ENCODE assay signal across 8 cellular contexts in the genomic region with DNA sequence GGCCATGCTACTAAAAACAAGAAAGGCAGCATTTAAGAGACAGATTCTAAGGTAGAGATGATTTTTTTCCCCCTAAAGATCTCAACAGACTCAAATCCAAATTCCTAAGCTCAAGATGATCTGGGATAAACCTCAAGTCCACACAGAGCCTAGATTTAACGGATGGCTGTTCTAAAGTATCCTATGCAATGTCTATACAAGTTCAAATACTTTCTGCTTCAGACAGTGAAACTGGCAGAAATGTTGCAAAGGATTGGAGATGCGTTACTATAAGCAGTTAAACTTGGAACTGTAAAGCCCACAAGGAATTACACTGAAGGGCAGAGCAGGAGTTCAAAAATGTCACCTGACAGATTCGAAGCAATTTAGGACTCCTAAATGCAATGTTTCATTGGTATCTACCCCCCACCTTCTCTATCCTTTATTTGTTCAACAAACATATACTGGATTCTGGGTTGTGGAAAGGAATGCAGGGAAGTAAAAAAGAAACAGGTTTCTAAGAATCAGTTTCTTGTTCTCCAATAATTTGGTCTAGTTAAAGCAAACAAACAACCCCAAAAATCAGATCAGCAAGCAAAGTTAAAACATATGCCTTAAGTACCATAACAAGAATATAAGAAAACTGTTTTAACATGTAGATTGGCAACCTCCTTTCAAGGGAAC. TPM values are rescaled to one million over a fixed set of nuclear protein-coding genes. Genes with fewer than 3 reads are reported as not detected.
DNase-seq lines count a peak whose midpoint lies in the region; ATAC-seq and TF ChIP-seq lines count a peak whose summit lies in the region.

No MANE protein-coding gene starts in this region.

- no peak overlapping the region for H2AFZ ChIP-seq in HCT116 (ENCODE audit: low read depth, low read length, poor library complexity, severe bottlenecking)

- no peak for TF ChIP-seq CTCF in HCT116 (IDR thresholded peaks at IDR 0.05 in 2 of 3, conservative IDR thresholded peaks at IDR 0.05 in 1 of 3; ENCODE audit: borderline replicate concordance in 1 of 3, insufficient read depth in 1 of 3, low read depth in 2 of 3, low read length in 2 of 3)

- ATAC-seq in HCT116, result no peak
- ATAC-seq in activated naive CD8-positive, alpha-beta T cell treated with anti-CD3 and anti-CD28 coated beads, Interleukin-2, amount 50 U/mL, for 24 hours, result no peak
- ATAC-seq in GM18505 (IDR thresholded peaks at IDR 0.05; ENCODE audit: unreplicated experiment), result no peak
- ATAC-seq in HG03571 (IDR thresholded peaks at IDR 0.05; ENCODE audit: unreplicated experiment), result no peak

- H3K4me3 ChIP-seq in HCT116 (replicated peaks in 1 of 2; ENCODE audit: low read depth in 1 of 2, low read length in 2 of 2) (no peak overlapping the region), iPS-11a (ENCODE audit: low read depth, low read length) (peak overlapping the region; percentile 84), skeletal muscle satellite cell (ENCODE audit: low read length) (peak overlapping the region; percentile 90)

- BruUV-seq in HCT116 (replicated peaks; lab: Mats Ljungman, UMichigan), result TSS peak; percentile 47

- H3K9me3 ChIP-seq in HCT116 (ENCODE audit: control insufficient read depth in 1 of 2, insufficient read depth in 1 of 2, low read depth in 1 of 2, low read length in 2 of 2) (no peaks in the 10 kb centered on the region), skeletal muscle satellite cell (replicated peaks; ENCODE audit: low read length) (no peaks in the 10 kb centered on the region)

- H3K9me3 Mint-ChIP-seq in activated naive CD8-positive, alpha-beta T cell treated with anti-CD3 and anti-CD28 coated beads, Interleukin-2, amount 50 U/mL, for 24 hours, result no peaks in the 10 kb centered on the region

- RAD21 ChIA-PET in HCT116 (lab: Charles Lee; ENCODE audit: low non-redundant PET in 1 of 2, low total read pairs in 2 of 2, uncharacterized antibody in 2 of 2, unreplicated experiment in 2 of 2), result interaction anchor here in 1 of 2 experiments (0.6 kb wide), 1 partner anchor 88 kb away, joined by 3 read pairs; no protein-coding TSS in a partner anchor

- peaks cover 5 to 20% of the 10 kb centered on the region in 2 experiments; a peak in 3 of 4 replicates for H3K4me1 ChIP-seq in HCT116 (ENCODE audit: control insufficient read depth in 1 of 2, insufficient read depth in 2 of 2, low read length in 2 of 2)
- peaks cover 20% of the 10 kb centered on the region for H3K4me1 ChIP-seq in skeletal muscle satellite cell (ENCODE audit: control insufficient read depth, insufficient read depth, low read length)

- peak overlapping the region; percentile 86 for H3K4me3 Mint-ChIP-seq in activated naive CD8-positive, alpha-beta T cell treated with anti-CD3 and anti-CD28 coated beads, Interleukin-2, amount 50 U/mL, for 24 hours

- no peak overlapping the region for H3K9ac ChIP-seq in HCT116 (ENCODE audit: low read length)
- peak overlapping the region; percentile 89 for H3K9ac ChIP-seq in skeletal muscle satellite cell (ENCODE audit: low read depth, low read length)

- H3K36me3 Mint-ChIP-seq in activated naive CD8-positive, alpha-beta T cell treated with anti-CD3 and anti-CD28 coated beads, Interleukin-2, amount 50 U/mL, for 24 hours (ENCODE audit: low read depth), result no peaks in the 10 kb centered on the region

- no peaks in the 10 kb centered on the region for H3K36me3 ChIP-seq in HCT116 (ENCODE audit: control insufficient read depth in 1 of 2, insufficient read depth in 2 of 2, low read length in 2 of 2)
- no peaks in the 10 kb centered on the region for H3K36me3 ChIP-seq in skeletal muscle satellite cell (ENCODE audit: insufficient read depth, low read length)

- TF ChIP-seq RAD21 in HCT116 (IDR thresholded peaks at IDR 0.05; ENCODE audit: low read depth), result no peak

- no peak overlapping the region for H3K27ac Mint-ChIP-seq in activated naive CD8-positive, alpha-beta T cell treated with anti-CD3 and anti-CD28 coated beads, Interleukin-2, amount 50 U/mL, for 24 hours

- H3K27me3 ChIP-seq in HCT116 (ENCODE audit: insufficient read depth, low read length) (no peaks in the 10 kb centered on the region), skeletal muscle satellite cell (ENCODE audit: control insufficient read depth, insufficient read depth, low read length) (no peaks in the 10 kb centered on the region)

- DNase-seq in HCT116 (ENCODE audit: low read depth, low spot score), result no peak
- no peak for DNase-seq in activated naive CD8-positive, alpha-beta T cell treated with anti-CD3 and anti-CD28 coated beads, Interleukin-2, amount 50 U/mL, for 24 hours
- DNase-seq in NCI-H2029 (lab: John Stamatoyannopoulos, UW), result no peak
- DNase-seq in HPDE6-E6E7 (ENCODE audit: extremely low spot score), result no peak

- CTCF ChIA-PET in HCT116 (lab: Charles Lee), result interaction anchor here (0.9 kb wide), 1 partner anchor 157 kb away, joined by 3 read pairs; no protein-coding TSS in a partner anchor

- TF ChIP-seq POLR2A in HCT116 (IDR thresholded peaks at IDR 0.05; ENCODE audit: borderline replicate concordance, extremely low read depth, insufficient read depth, insufficient read length) (no peak), GM18505 (IDR thresholded peaks at IDR 0.05; ENCODE audit: borderline replicate concordance, extremely low read depth, insufficient read depth, insufficient read length) (no peak)

- intact Hi-C loops in HCT116 (cut with micrococcal nuclease), result no loop called here

- peaks cover 31% of the 10 kb centered on the region for H3K4me1 Mint-ChIP-seq in activated naive CD8-positive, alpha-beta T cell treated with anti-CD3 and anti-CD28 coated beads, Interleukin-2, amount 50 U/mL, for 24 hours

- H3K4me2 ChIP-seq in HCT116 (ENCODE audit: low read length) (peak overlapping the region; percentile 96; the same call in 1 of the 2 replicates), skeletal muscle satellite cell (ENCODE audit: low read length) (peak overlapping the region; percentile 93)

- H3K9me2 ChIP-seq in HCT116 (ENCODE audit: insufficient read depth), result no peaks in the 10 kb centered on the region

- POLR2A ChIA-PET in HCT116 (lab: Charles Lee), result no interaction called here

- peaks cover 4% of the 10 kb centered on the region for H3K27me3 Mint-ChIP-seq in activated naive CD8-positive, alpha-beta T cell treated with anti-CD3 and anti-CD28 coated beads, Interleukin-2, amount 50 U/mL, for 24 hours

- H3K79me2 ChIP-seq in HCT116 (ENCODE audit: insufficient read depth, low read length), result peaks cover 17% of the 10 kb centered on the region

- no peak overlapping the region for H3K27ac ChIP-seq in HCT116 (ENCODE audit: low read depth, low read length)

- no peaks in the 10 kb centered on the region for H4K20me1 ChIP-seq in HCT116 (ENCODE audit: insufficient read depth)

TF ChIP-seq in HCT116, 20 proteins besides CTCF, POLR2A, EP300 and RAD21:
- TF ChIP-seq EZH2 (IDR thresholded peaks at IDR 0.05) (no peak), YY1 (IDR thresholded peaks at IDR 0.05; ENCODE audit: extremely low read depth, insufficient replicate concordance, low read depth, low read length) (no peak), SRF (IDR thresholded peaks at IDR 0.05; ENCODE audit: low read depth) (no peak), SP1 (IDR thresholded peaks at IDR 0.05; ENCODE audit: low read depth) (no peak), TCF7L2 (IDR thresholded peaks at IDR 0.05; ENCODE audit: borderline replicate concordance, extremely low read depth, insufficient read depth, insufficient read length) (no peak)

RNA-seq across cellular contexts. Expression of a gene that starts 1.6 kb away (rescaled TPM):
- total RNA-seq in HCT116 (2021; ENCODE audit: unreplicated experiment), result 4.6 TPM
- polyA plus RNA-seq in HCT116 (2012), result 2.8 and 3.4 TPM in 2 replicates
- 7.6 and 10.4 TPM in 2 replicates for total RNA-seq in skeletal muscle satellite cell (2012; rRNA removed)

Comparison
In these comparisons a context has a peak if more than half of its experiments do, and no peak if none do; other contexts are left out.
1. H3K4me3 ChIP-seq: peak in iPS-11a (single experiment) and skeletal muscle satellite cell (single experiment); none in HCT116 (0 of 2).